ENCODE assay signal across 8 cellular contexts in the genomic region with DNA sequence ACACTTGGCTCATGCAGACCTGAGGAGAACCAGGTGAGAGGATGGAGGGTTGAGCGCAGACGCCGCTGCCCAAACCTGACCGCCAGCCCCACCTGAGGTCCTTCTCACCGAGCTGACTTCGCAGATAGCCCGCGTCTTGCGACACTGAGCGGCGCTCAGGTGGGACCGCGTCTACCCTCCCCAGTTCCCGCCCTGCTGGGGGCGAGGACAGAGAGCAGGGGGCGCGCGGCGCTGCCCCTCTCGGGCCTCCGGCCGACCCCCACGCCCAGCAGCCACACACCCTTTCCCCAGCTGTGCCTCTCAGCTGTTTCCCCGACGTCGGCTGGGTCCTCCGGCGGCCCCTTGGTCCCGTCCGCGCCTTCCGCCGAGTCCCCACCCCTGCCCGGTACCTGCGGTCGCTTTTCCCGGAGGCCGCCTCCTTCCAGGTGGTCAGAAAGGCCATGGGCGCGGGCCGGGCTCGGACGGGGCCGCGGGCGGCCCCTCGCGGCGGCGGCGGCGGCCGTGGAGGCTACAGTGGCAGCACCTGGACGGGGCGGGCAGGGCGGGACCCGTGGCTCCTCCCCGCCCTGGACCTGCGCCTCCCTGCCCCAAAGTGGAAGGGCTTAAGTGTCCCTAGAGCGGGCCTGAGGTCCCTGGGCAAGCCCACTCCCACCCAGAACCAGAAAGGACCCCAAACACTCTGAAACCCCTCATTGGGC. TPM values are rescaled to one million over a fixed set of nuclear protein-coding genes. Genes with fewer than 3 reads are reported as not detected.
DNase-seq lines count a peak whose midpoint lies in the region; ATAC-seq and TF ChIP-seq lines count a peak whose summit lies in the region.

No MANE protein-coding gene starts in this region.

- peaks cover 17% of the 10 kb centered on the region for H3K27me3 ChIP-seq in GM23248 (replicated peaks; ENCODE audit: insufficient read depth)
- H3K27me3 ChIP-seq in SK-N-SH (ENCODE audit: insufficient read depth) = no peaks in the 10 kb centered on the region
- H3K27me3 ChIP-seq in heart right ventricle = peaks cover 10 to 37% (median 31%) of the 10 kb centered on the region in 7 donors

- H3K4me1 ChIP-seq in GM23248 (ENCODE audit: insufficient read depth) (no peaks in the 10 kb centered on the region), SK-N-SH (ENCODE audit: control insufficient read depth in 1 of 2, insufficient read depth in 2 of 2, low read depth in 1 of 2, low read length in 1 of 2) (peaks cover 0 to 10% of the 10 kb centered on the region in 2 experiments; a peak in 1 of 4 replicates), heart right ventricle (peaks cover 0 to 18% (median 7%) of the 10 kb centered on the region in 9 donors)

- in situ Hi-C loops in GM23248 (cut with MboI) = no loop called here

- no peak for TF ChIP-seq CTCF in SK-N-SH (IDR thresholded peaks at IDR 0.05)
- TF ChIP-seq CTCF in heart right ventricle (IDR thresholded peaks at IDR 0.05) = peak in 2 of 9 donors; percentile 13 to 32
- TF ChIP-seq CTCF in retinal pigment epithelial cell (conservative IDR thresholded peaks at IDR 0.05; ENCODE audit: low read depth, low read length) = no peak

- H2AFZ ChIP-seq in GM23248 (no peak overlapping the region), SK-N-SH (ENCODE audit: low read depth) (no peak overlapping the region)

- no peak for TF ChIP-seq EP300 in SK-N-SH (IDR thresholded peaks at IDR 0.05; ENCODE audit: borderline replicate concordance in 1 of 2, low read depth in 1 of 2, low read length in 1 of 2)

- H3K36me3 ChIP-seq in GM23248 (ENCODE audit: low read depth) = no peaks in the 10 kb centered on the region
- no peaks in the 10 kb centered on the region for H3K36me3 ChIP-seq in SK-N-SH (replicated peaks in 1 of 2; ENCODE audit: control insufficient read depth in 1 of 2, insufficient read depth in 2 of 2, low read length in 1 of 2)
- H3K36me3 ChIP-seq in heart right ventricle = no peaks in the 10 kb centered on the region

- intact Hi-C loops in heart right ventricle (cut with DNase I) = loop anchor here in 1 of 10 donors (10.0 kb wide), 1 partner anchor 190 kb away; no protein-coding TSS in a partner anchor

- H3K4me2 ChIP-seq in GM23248 (ENCODE audit: unreplicated experiment) (no peak overlapping the region), SK-N-SH (no peak overlapping the region)

- DNase-seq in GM23248 = peak; percentile 20
- DNase-seq in SK-N-SH = peak; percentile 69
- DNase-seq in heart right ventricle = peak in 1 of 2 donors; percentile 18
- no peak for DNase-seq in retinal pigment epithelial cell (ENCODE audit: low read depth)
- DNase-seq in activated CD4-positive, alpha-beta T cell treated with anti-CD3 and anti-CD28 coated beads for 4 hours = no peak
- DNase-seq in dermis blood vessel endothelial cell = no peak

- H3K27ac ChIP-seq in GM23248 (no peak overlapping the region), SK-N-SH (ENCODE audit: low read depth in 2 of 2, low read length in 1 of 2) (no peak overlapping the region), heart right ventricle (no peak overlapping the region)

- no peaks in the 10 kb centered on the region for H3K9me3 ChIP-seq in GM23248 (ENCODE audit: low read depth)
- H3K9me3 ChIP-seq in SK-N-SH = no peaks in the 10 kb centered on the region
- H3K9me3 ChIP-seq in heart right ventricle = no peaks in the 10 kb centered on the region

- CTCF ChIA-PET in SK-N-SH (lab: Yijun Ruan, JAX) = interaction anchor here (0.8 to 1.3 kb wide), 2 partner anchors 13 to 17 kb away, joined by 3 read pairs; no protein-coding TSS in a partner anchor

- H3F3A ChIP-seq in GM23248 (ENCODE audit: insufficient read depth) (no peaks in the 10 kb centered on the region), SK-N-SH (replicated peaks; ENCODE audit: insufficient read depth) (peaks cover 8% of the 10 kb centered on the region)

- H3K9me2 ChIP-seq in GM23248 (ENCODE audit: insufficient read depth) = no peaks in the 10 kb centered on the region
- H3K9me2 ChIP-seq in SK-N-SH = no peaks in the 10 kb centered on the region

- no peak for TF ChIP-seq RAD21 in SK-N-SH (IDR thresholded peaks at IDR 0.05; ENCODE audit: low read length)

- H4K20me1 ChIP-seq in GM23248 (ENCODE audit: insufficient read depth) (no peaks in the 10 kb centered on the region), SK-N-SH (ENCODE audit: insufficient read depth) (no peaks in the 10 kb centered on the region)

- H3K4me3 ChIP-seq in GM23248 (no peak overlapping the region), SK-N-SH (ENCODE audit: low read depth in 2 of 2, low read length in 1 of 2) (no peak overlapping the region), heart right ventricle (peak overlapping the region in 4 of 10 donors; percentile 12 to 24 (median 18)), retinal pigment epithelial cell (ENCODE audit: low read length) (peak overlapping the region; percentile 31)

- H3K79me2 ChIP-seq in GM23248 (ENCODE audit: insufficient read depth) = no peaks in the 10 kb centered on the region
- no peaks in the 10 kb centered on the region for H3K79me2 ChIP-seq in SK-N-SH (ENCODE audit: insufficient read depth)

- POLR2A ChIA-PET in SK-N-SH (lab: Yijun Ruan, JAX) = no interaction called here

- 5 to 11% methylated on average over 38 to 59 of the region's 60 CpGs for WGBS in GM23248 (ENCODE audit: low coverage in 1 of 2, low lambda C conversion rate in 2 of 2, missing lambda C conversion rate in 2 of 2), 2 experiments
- WGBS in SK-N-SH (ENCODE audit: low lambda C conversion rate) = no CpG with 5 or more reads among the region's 60 CpGs
- 5 to 6% methylated on average over 58 to 60 of the region's 60 CpGs for WGBS in heart right ventricle, 2 donors

- ATAC-seq in heart right ventricle (peak in 6 of 8 donors; percentile 24 to 53 (median 42)), GM21515 (IDR thresholded peaks at IDR 0.05; ENCODE audit: unreplicated experiment) (no peak), HG03565 (IDR thresholded peaks at IDR 0.05; ENCODE audit: unreplicated experiment) (no peak)

- H3K9ac ChIP-seq in GM23248 (no peak overlapping the region), SK-N-SH (no peak overlapping the region)

TF ChIP-seq in SK-N-SH, 30 proteins besides CTCF, POLR2A, EP300 and RAD21:
- no peak for TF ChIP-seq SMC3 (IDR thresholded peaks at IDR 0.05; ENCODE audit: low read depth, low read length)
- TF ChIP-seq GABPA (IDR thresholded peaks at IDR 0.05; ENCODE audit: low read depth) = no peak
- no peak for TF ChIP-seq EZH2phosphoT487 (IDR thresholded peaks at IDR 0.05; ENCODE audit: borderline replicate concordance, low read depth)
- TF ChIP-seq, protein P1, sequence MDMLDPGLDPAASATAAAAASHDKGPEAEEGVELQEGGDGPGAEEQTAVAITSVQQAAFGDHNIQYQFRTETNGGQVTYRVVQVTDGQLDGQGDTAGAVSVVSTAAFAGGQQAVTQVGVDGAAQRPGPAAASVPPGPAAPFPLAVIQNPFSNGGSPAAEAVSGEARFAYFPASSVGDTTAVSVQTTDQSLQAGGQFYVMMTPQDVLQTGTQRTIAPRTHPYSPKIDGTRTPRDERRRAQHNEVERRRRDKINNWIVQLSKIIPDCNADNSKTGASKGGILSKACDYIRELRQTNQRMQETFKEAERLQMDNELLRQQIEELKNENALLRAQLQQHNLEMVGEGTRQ (IDR thresholded peaks at IDR 0.05; ENCODE audit: borderline replicate concordance, low read depth, low read length) = no peak
- TF ChIP-seq GATA2 (CRISPR knock-in tag; IDR thresholded peaks at IDR 0.05) = no peak
- TF ChIP-seq FOXJ3 (CRISPR knock-in tag; IDR thresholded peaks at IDR 0.05) = no peak
- TF ChIP-seq, protein P2, sequence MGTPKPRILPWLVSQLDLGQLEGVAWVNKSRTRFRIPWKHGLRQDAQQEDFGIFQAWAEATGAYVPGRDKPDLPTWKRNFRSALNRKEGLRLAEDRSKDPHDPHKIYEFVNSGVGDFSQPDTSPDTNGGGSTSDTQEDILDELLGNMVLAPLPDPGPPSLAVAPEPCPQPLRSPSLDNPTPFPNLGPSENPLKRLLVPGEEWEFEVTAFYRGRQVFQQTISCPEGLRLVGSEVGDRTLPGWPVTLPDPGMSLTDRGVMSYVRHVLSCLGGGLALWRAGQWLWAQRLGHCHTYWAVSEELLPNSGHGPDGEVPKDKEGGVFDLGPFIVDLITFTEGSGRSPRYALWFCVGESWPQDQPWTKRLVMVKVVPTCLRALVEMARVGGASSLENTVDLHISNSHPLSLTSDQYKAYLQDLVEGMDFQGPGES (IDR thresholded peaks at IDR 0.05; ENCODE audit: low read depth, low read length) = no peak
- TF ChIP-seq SIN3A (IDR thresholded peaks at IDR 0.05; ENCODE audit: borderline replicate concordance, low read depth, low read length) = no peak

RNA-seq across cellular contexts. Expression of a gene that starts 14.4 kb away (rescaled TPM):
- total RNA-seq in GM23248 (2014; rRNA removed; shearing (Covaris generic)) = not detected in 2 replicates
- polyA plus RNA-seq in GM23248 (2016; fragmentation: Nextera tagmentation; extraction: Ambion mirVana) = 0.15 TPM in 1 of 2 replicates, not detected in the other
- polyA plus RNA-seq in SK-N-SH (2012; rRNA removed) = 0.97 and 1.3 TPM in 2 replicates
- 0.70 and 1.0 TPM in 2 replicates for polyA plus RNA-seq in SK-N-SH (2012; cell fraction: cytosol; rRNA removed)
- 1.1 and 1.4 TPM in 2 replicates for polyA plus RNA-seq in SK-N-SH (2012; cell fraction: nucleus; rRNA removed)
- 10 to 100 TPM; 14.3 to 38.7 (median 23.2) TPM for total RNA-seq in heart right ventricle
- polyA plus RNA-seq in heart right ventricle = 10 to 100 TPM in 1 of 2 donors, 1 to 10 TPM in 1; 4.3 to 14.0 TPM
- total RNA-seq in dermis blood vessel endothelial cell = 2.9 and 4.1 TPM in 2 replicates

Comparison
In these comparisons a context has a peak if more than half of its experiments do, and no peak if none do; other contexts are left out.
1. DNase-seq: peak in GM23248 (single experiment) and SK-N-SH (single experiment); none in retinal pigment epithelial cell (single experiment), activated CD4-positive, alpha-beta T cell treated with anti-CD3 and anti-CD28 coated beads for 4 hours (0 of 2) and dermis blood vessel endothelial cell (single experiment).
2. ATAC-seq: peak in heart right ventricle (6 of 8); none in GM21515 (single experiment) and HG03565 (single experiment).